21 cellular contexts compared by ENCODE assay signal in the genomic region with DNA sequence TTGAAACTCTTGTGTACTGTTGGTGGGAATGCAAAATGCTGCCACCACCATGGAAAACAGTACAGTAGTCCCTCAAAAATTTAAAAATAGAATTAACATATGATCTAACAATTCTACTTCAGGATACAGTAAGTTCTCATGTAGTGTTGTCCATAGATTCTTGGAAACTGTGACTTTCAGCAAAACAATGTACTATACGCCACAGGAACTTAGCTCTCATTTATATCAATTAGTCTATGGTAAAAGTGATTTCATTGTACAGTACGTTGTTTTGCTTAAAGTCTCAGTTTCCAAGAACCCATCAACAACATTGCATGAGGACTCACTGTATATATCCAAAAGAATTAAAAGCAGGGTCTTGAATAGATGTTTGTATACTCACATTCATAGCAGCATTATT.
A peak's percentile ranks its signal among the peaks of the same experiment; 100 is the strongest.
DNase-seq lines count a peak whose midpoint lies in the region; ATAC-seq, FAIRE-seq and TF ChIP-seq lines count a peak whose summit lies in the region.
"Had no signal": no experiment of that assay in that cellular context is flagged by ENCODE, and none has a peak within 500 bp of the region (broad histone marks: within the 10 kb centered on the region; RNA-seq: fewer than 3 reads in every experiment).

No MANE protein-coding gene starts in this region.

- H3K9me1 ChIP-seq in endothelial cell of umbilical vein (replicated peaks; ENCODE audit: control insufficient read depth, extremely low read depth, insufficient read depth, low read length) (no peaks in the 10 kb centered on the region), keratinocyte (ENCODE audit: control insufficient read depth, extremely low read depth, insufficient read depth, low read length) (peaks cover 3% of the 10 kb centered on the region)

- H3K4me3 Mint-ChIP-seq in astrocyte (ENCODE audit: unreplicated experiment) = no peak overlapping the region
- H3K4me3 Mint-ChIP-seq in activated CD8-positive, alpha-beta memory T cell treated with anti-CD3 and anti-CD28 coated beads, Interleukin-2, amount 10 ng/mL, durations not matched to agents 7 days and 5 days = no peak overlapping the region
- H3K4me3 Mint-ChIP-seq in T-helper 2 cell treated with Interferon-gamma antibody and Interleukin-4, amounts not matched to agents 5 μg/mL and 100 μg/mL, for 36 hours = no peak overlapping the region
- H3K4me3 Mint-ChIP-seq: CD4-positive, alpha-beta T cell; H9 had no signal

- CTCF ChIA-PET in endothelial cell of umbilical vein (lab: Charles Lee) = no interaction called here
- CTCF ChIA-PET in activated CD8-positive, alpha-beta memory T cell treated with anti-CD3 and anti-CD28 coated beads, Interleukin-2, amount 10 ng/mL, durations not matched to agents 7 days and 5 days (lab: Charles Lee) = no interaction called here

- TF ChIP-seq CTCF in astrocyte (IDR thresholded peaks at IDR 0.05; ENCODE audit: insufficient read depth, low read depth, low read length) (no peak), endothelial cell of umbilical vein (IDR thresholded peaks at IDR 0.05; ENCODE audit: extremely low read depth in 1 of 2, insufficient read depth in 1 of 2, low read depth in 1 of 2, low read length in 2 of 2) (no peak), keratinocyte (optimal IDR thresholded peaks at IDR 0.05 in 1 of 3, IDR thresholded peaks at IDR 0.05 in 1 of 3, conservative IDR thresholded peaks at IDR 0.05 in 1 of 3; ENCODE audit: extremely low read depth in 1 of 3, insufficient read depth in 2 of 3, low read length in 3 of 3) (no peak)

- no peaks in the 10 kb centered on the region for H3K36me3 Mint-ChIP-seq in astrocyte (ENCODE audit: low read depth, unreplicated experiment)
- H3K36me3 Mint-ChIP-seq in activated CD8-positive, alpha-beta memory T cell treated with anti-CD3 and anti-CD28 coated beads, Interleukin-2, amount 10 ng/mL, durations not matched to agents 7 days and 5 days = peaks cover 2% of the 10 kb centered on the region
- H3K36me3 Mint-ChIP-seq in T-helper 2 cell treated with Interferon-gamma antibody and Interleukin-4, amounts not matched to agents 5 μg/mL and 100 μg/mL, for 36 hours (ENCODE audit: low read depth) = no peaks in the 10 kb centered on the region

- no peak overlapping the region for H3K27ac Mint-ChIP-seq in astrocyte (ENCODE audit: unreplicated experiment)
- H3K27ac Mint-ChIP-seq in activated CD8-positive, alpha-beta memory T cell treated with anti-CD3 and anti-CD28 coated beads, Interleukin-2, amount 10 ng/mL, durations not matched to agents 7 days and 5 days = no peak overlapping the region
- no peak overlapping the region for H3K27ac Mint-ChIP-seq in T-helper 2 cell treated with Interferon-gamma antibody and Interleukin-4, amounts not matched to agents 5 μg/mL and 100 μg/mL, for 36 hours
- H3K27ac Mint-ChIP-seq: CD4-positive, alpha-beta T cell; H9 had no signal

- no peaks in the 10 kb centered on the region for H3K27me3 Mint-ChIP-seq in astrocyte (ENCODE audit: low read depth, unreplicated experiment)
- H3K27me3 Mint-ChIP-seq in activated CD8-positive, alpha-beta memory T cell treated with anti-CD3 and anti-CD28 coated beads, Interleukin-2, amount 10 ng/mL, durations not matched to agents 7 days and 5 days = no peaks in the 10 kb centered on the region
- no peaks in the 10 kb centered on the region for H3K27me3 Mint-ChIP-seq in T-helper 2 cell treated with Interferon-gamma antibody and Interleukin-4, amounts not matched to agents 5 μg/mL and 100 μg/mL, for 36 hours (ENCODE audit: low read depth)

- H3K9ac ChIP-seq in astrocyte (ENCODE audit: low read length) (no peak overlapping the region), endothelial cell of umbilical vein (replicated peaks; ENCODE audit: extremely low read depth, insufficient read depth, low read length) (no peak overlapping the region), keratinocyte (ENCODE audit: control insufficient read depth, extremely low read depth, insufficient read depth, low read length) (no peak overlapping the region)

- no peak for TF ChIP-seq POLR2A in endothelial cell of umbilical vein (IDR thresholded peaks at IDR 0.05; ENCODE audit: low read depth, low read length)

- dilution Hi-C loops in endothelial cell of umbilical vein (cut with MboI; ENCODE audit: extremely low pct_ligation_motif_present, low sequenced_read_pairs) = no loop called here
- dilution Hi-C loops in keratinocyte (cut with MboI; ENCODE audit: extremely low pct_ligation_motif_present, low sequenced_read_pairs) = no loop called here

- H3K79me2 ChIP-seq in astrocyte (ENCODE audit: insufficient read depth, low read length) (no peaks in the 10 kb centered on the region), endothelial cell of umbilical vein (ENCODE audit: control insufficient read depth, insufficient read depth, low read length) (no peaks in the 10 kb centered on the region), keratinocyte (ENCODE audit: control insufficient read depth, insufficient read depth, low read length) (no peaks in the 10 kb centered on the region)

- DNase-seq in EH (ENCODE audit: low read depth) = peak; percentile 69
- peak; percentile 57 for DNase-seq in astrocyte (ENCODE audit: low read depth)
- DNase-seq in endothelial cell of umbilical vein (ENCODE audit: low read depth, low spot score) = no peak
- DNase-seq in keratinocyte (ENCODE audit: low read depth, low spot score) = no peak
- DNase-seq in activated CD8-positive, alpha-beta memory T cell treated with anti-CD3 and anti-CD28 coated beads, Interleukin-2, amount 10 ng/mL, durations not matched to agents 7 days and 5 days = no peak
- DNase-seq in T-helper 2 cell treated with Interferon-gamma antibody and Interleukin-4, amounts not matched to agents 5 μg/mL and 100 μg/mL, for 36 hours (ENCODE audit: low spot score) = no peak
- DNase-seq in dedifferentiated amniotic fluid mesenchymal stem cell (ENCODE audit: extremely low spot score) = no peak
- DNase-seq: ACHN; AML-193; CD4-positive, alpha-beta T cell; DMS153; DMS79; GF-D8; H9; IMR-90 had no signal

- no TSS peak for BruUV-seq in endothelial cell of umbilical vein (replicated peaks; lab: Mats Ljungman, UMichigan)

- H4K20me1 ChIP-seq in astrocyte (ENCODE audit: insufficient read depth, low read length) = no peaks in the 10 kb centered on the region
- no peaks in the 10 kb centered on the region for H4K20me1 ChIP-seq in endothelial cell of umbilical vein (replicated peaks; ENCODE audit: control insufficient read depth, extremely low read depth, insufficient read depth, low read length)
- H4K20me1 ChIP-seq in keratinocyte (ENCODE audit: control insufficient read depth, extremely low read depth, insufficient read depth, low read length) = no peaks in the 10 kb centered on the region

- no peaks in the 10 kb centered on the region for H3K36me3 ChIP-seq in astrocyte (ENCODE audit: insufficient read depth, low read length)
- no peaks in the 10 kb centered on the region for H3K36me3 ChIP-seq in endothelial cell of umbilical vein (ENCODE audit: control insufficient read depth in 2 of 2, extremely low read depth in 1 of 2, insufficient read depth in 2 of 2, low read length in 2 of 2)
- no peaks in the 10 kb centered on the region for H3K36me3 ChIP-seq in keratinocyte (ENCODE audit: control insufficient read depth in 2 of 2, extremely low read depth in 1 of 2, insufficient read depth in 2 of 2, low read length in 2 of 2)

- H3K4me2 ChIP-seq in astrocyte (ENCODE audit: low read length) = no peak overlapping the region
- no peak overlapping the region for H3K4me2 ChIP-seq in endothelial cell of umbilical vein (ENCODE audit: insufficient read depth, low read length)
- H3K4me2 ChIP-seq in keratinocyte (ENCODE audit: control insufficient read depth, extremely low read depth, insufficient read depth, low read depth, low read length) = no peak overlapping the region

- H3K4me3 ChIP-seq in astrocyte (ENCODE audit: insufficient read depth, low read depth, low read length) (no peak overlapping the region), endothelial cell of umbilical vein (replicated peaks in 1 of 3; ENCODE audit: insufficient read depth in 1 of 3, low read depth in 1 of 3, low read length in 3 of 3) (no peak overlapping the region), keratinocyte (ENCODE audit: control insufficient read depth in 2 of 3, extremely low read depth in 1 of 3, insufficient read depth in 2 of 3, low read depth in 1 of 3, low read length in 3 of 3) (no peak overlapping the region)
- H3K4me3 ChIP-seq: K562 had no signal

- H3K4me1 ChIP-seq in astrocyte (ENCODE audit: insufficient read depth, low read length) = peaks cover 21% of the 10 kb centered on the region
- H3K4me1 ChIP-seq in endothelial cell of umbilical vein (ENCODE audit: control insufficient read depth, extremely low read depth, insufficient read depth, low read length) = no peaks in the 10 kb centered on the region
- H3K4me1 ChIP-seq in keratinocyte (ENCODE audit: control insufficient read depth, extremely low read depth, insufficient read depth, low read length) = peaks cover 24% of the 10 kb centered on the region

- intact Hi-C loops in endothelial cell of umbilical vein (cut with micrococcal nuclease) = no loop called here

- peaks cover 33% of the 10 kb centered on the region for H3K4me1 Mint-ChIP-seq in astrocyte (ENCODE audit: low read depth, unreplicated experiment)
- peaks cover 2% of the 10 kb centered on the region for H3K4me1 Mint-ChIP-seq in activated CD8-positive, alpha-beta memory T cell treated with anti-CD3 and anti-CD28 coated beads, Interleukin-2, amount 10 ng/mL, durations not matched to agents 7 days and 5 days
- H3K4me1 Mint-ChIP-seq in T-helper 2 cell treated with Interferon-gamma antibody and Interleukin-4, amounts not matched to agents 5 μg/mL and 100 μg/mL, for 36 hours (ENCODE audit: low read depth) = no peaks in the 10 kb centered on the region

- no peak for ATAC-seq in activated CD8-positive, alpha-beta memory T cell treated with anti-CD3 and anti-CD28 coated beads, Interleukin-2, amount 10 ng/mL, durations not matched to agents 7 days and 5 days
- ATAC-seq in GM21529 (IDR thresholded peaks at IDR 0.05; ENCODE audit: unreplicated experiment) = no peak
- ATAC-seq: K562 had no signal

- H3K9me3 ChIP-seq in astrocyte (ENCODE audit: insufficient read depth, low read depth, low read length) (no peaks in the 10 kb centered on the region), endothelial cell of umbilical vein (replicated peaks; ENCODE audit: control insufficient read depth, insufficient read depth, low read length) (no peaks in the 10 kb centered on the region), keratinocyte (ENCODE audit: control insufficient read depth, low read depth, low read length) (no peaks in the 10 kb centered on the region)

- H3K9me3 Mint-ChIP-seq in astrocyte (ENCODE audit: unreplicated experiment) = peaks cover 3% of the 10 kb centered on the region
- H3K9me3 Mint-ChIP-seq in activated CD8-positive, alpha-beta memory T cell treated with anti-CD3 and anti-CD28 coated beads, Interleukin-2, amount 10 ng/mL, durations not matched to agents 7 days and 5 days (ENCODE audit: low read depth) = peaks cover 3% of the 10 kb centered on the region
- H3K9me3 Mint-ChIP-seq in T-helper 2 cell treated with Interferon-gamma antibody and Interleukin-4, amounts not matched to agents 5 μg/mL and 100 μg/mL, for 36 hours = no peaks in the 10 kb centered on the region
- H3K9me3 Mint-ChIP-seq: H9 had no signal

- H3K27me3 ChIP-seq in astrocyte (ENCODE audit: insufficient read depth, low read length) (no peaks in the 10 kb centered on the region), endothelial cell of umbilical vein (ENCODE audit: control insufficient read depth in 2 of 2, insufficient read depth in 2 of 2, low read length in 2 of 2) (no peaks in the 10 kb centered on the region), keratinocyte (ENCODE audit: control insufficient read depth, extremely low read depth, insufficient read depth, low read length) (no peaks in the 10 kb centered on the region)

- POLR2A ChIA-PET in endothelial cell of umbilical vein (lab: Charles Lee) = no interaction called here

- FAIRE-seq in astrocyte (lab: Jason Lieb, UNC) = peak; percentile 65
- FAIRE-seq in endothelial cell of umbilical vein (lab: Jason Lieb, UNC) = peak; percentile 55
- FAIRE-seq in keratinocyte (lab: Jason Lieb, UNC) = peak; percentile 13
- FAIRE-seq: A204.1, H1, K562 had no signal

- H2AFZ ChIP-seq in astrocyte (ENCODE audit: low read depth, low read length) (no peak overlapping the region), endothelial cell of umbilical vein (ENCODE audit: low read depth, low read length) (no peak overlapping the region), keratinocyte (ENCODE audit: control insufficient read depth, low read length) (peak overlapping the region; percentile 19)

- H3K27ac ChIP-seq in astrocyte (ENCODE audit: low read depth, low read length) (no peak overlapping the region), endothelial cell of umbilical vein (ENCODE audit: insufficient read depth, low read depth, low read length) (no peak overlapping the region), keratinocyte (ENCODE audit: control insufficient read depth, insufficient read depth, low read length) (no peak overlapping the region)
- H3K27ac ChIP-seq: C4-2B, HL-60 had no signal

Comparison
In these comparisons a context has a peak if more than half of its experiments do, and no peak if none do; other contexts are left out.
1. DNase-seq: peak in EH (single experiment) and astrocyte (single experiment); none in endothelial cell of umbilical vein (single experiment), keratinocyte (single experiment), activated CD8-positive, alpha-beta memory T cell treated with anti-CD3 and anti-CD28 coated beads, Interleukin-2, amount 10 ng/mL, durations not matched to agents 7 days and 5 days (single experiment), T-helper 2 cell treated with Interferon-gamma antibody and Interleukin-4, amounts not matched to agents 5 μg/mL and 100 μg/mL, for 36 hours (single experiment) and dedifferentiated amniotic fluid mesenchymal stem cell (single experiment).